8 cellular contexts compared by ENCODE assay signal in genomic region chrX:67780694-67781109, GRCh38.
DNase-seq lines count a peak whose midpoint lies in the region; ATAC-seq and TF ChIP-seq lines count a peak whose summit lies in the region.

No MANE protein-coding gene starts in this region.

- H3K4me3 Mint-ChIP-seq in brain = no peak overlapping the region

- peaks cover 10% of the 10 kb centered on the region for H3K4me1 ChIP-seq in testis

- H3K4me3 ChIP-seq in testis = no peak overlapping the region
- H3K4me3 ChIP-seq in H7 (ENCODE audit: insufficient read depth, low read depth, low read length) = no peak overlapping the region

- no peak for TF ChIP-seq CTCF in brain (conservative IDR thresholded peaks at IDR 0.05)
- no peak for TF ChIP-seq CTCF in testis (IDR thresholded peaks at IDR 0.05)

- H3K36me3 Mint-ChIP-seq in brain = no peaks in the 10 kb centered on the region

- H3K36me3 ChIP-seq in testis (ENCODE audit: low read depth, missing control alignments) = no peaks in the 10 kb centered on the region
- H3K36me3 ChIP-seq in H7 (replicated peaks; ENCODE audit: control insufficient read depth, insufficient read depth, low read length) = no peaks in the 10 kb centered on the region

- H3K27me3 Mint-ChIP-seq in brain = no peaks in the 10 kb centered on the region

- H3K27ac Mint-ChIP-seq in brain = peak overlapping the region in 4 of 5 experiments; percentile 34 to 93 (median 84)

- 0 to 14% methylated on average over 1 to 2 of the region's 2 CpGs for WGBS in testis, 2 donors

- peaks cover 7% of the 10 kb centered on the region for H3K4me1 Mint-ChIP-seq in brain

- peak; percentile 1 for DNase-seq in stimulated activated CD4-positive, alpha-beta T cell treated with anti-CD3 and anti-CD28 coated beads, Interleukin-1b, Interleukin-23, amount 100 ng/mL, for 48 hours
- no peak for DNase-seq in stimulated activated CD4-positive, alpha-beta T cell treated with anti-CD3 and anti-CD28 coated beads, Interleukin-4, amount 100 ng/mL, for 24 hours
- peak; percentile 12 for DNase-seq in kidney glomerular epithelial cell (lab: John Stamatoyannopoulos, UW)
- peak; percentile 63 for DNase-seq in testis
- DNase-seq in retina = no peak
- no peak for DNase-seq in H7

- no peak for ATAC-seq in HG03342 (IDR thresholded peaks at IDR 0.05; ENCODE audit: unreplicated experiment)

- H3K9me3 ChIP-seq in testis = no peaks in the 10 kb centered on the region

- no peaks in the 10 kb centered on the region for H3K27me3 ChIP-seq in testis
- H3K27me3 ChIP-seq in H7 (ENCODE audit: control insufficient read depth, insufficient read depth, low read length) = no peaks in the 10 kb centered on the region

- H3K27ac ChIP-seq in testis = peak overlapping the region; percentile 24 to 64

- H3K9me3 Mint-ChIP-seq in brain = peaks cover 0 to 3% (median 0%) of the 10 kb centered on the region in 5 experiments

- intact Hi-C loops in testis (cut with DNase I; ENCODE audit: low total_unique reads) = no loop called here

- no peak for TF ChIP-seq POLR2A in testis (IDR thresholded peaks at IDR 0.05)

Comparison
In these comparisons a context has a peak if more than half of its experiments do, and no peak if none do; other contexts are left out.
1. DNase-seq: peak in stimulated activated CD4-positive, alpha-beta T cell treated with anti-CD3 and anti-CD28 coated beads, Interleukin-1b, Interleukin-23, amount 100 ng/mL, for 48 hours (single experiment), kidney glomerular epithelial cell (single experiment) and testis (single experiment); none in stimulated activated CD4-positive, alpha-beta T cell treated with anti-CD3 and anti-CD28 coated beads, Interleukin-4, amount 100 ng/mL, for 24 hours (single experiment), retina (single experiment) and H7 (single experiment).